26 cellular contexts compared by ENCODE assay signal in genomic region chr12:93766371-93766770, GRCh38.
DNase-seq lines count a peak whose midpoint lies in the region; ATAC-seq and TF ChIP-seq lines count a peak whose summit lies in the region.
"Had no signal": no experiment of that assay in that cellular context is flagged by ENCODE, and none has a peak within 500 bp of the region (broad histone marks: within the 10 kb centered on the region; RNA-seq: fewer than 3 reads in every experiment).

No MANE protein-coding gene starts in this region.

- no peak for TF ChIP-seq POLR2A in prostate gland (IDR thresholded peaks at IDR 0.05)

- H3K27ac ChIP-seq in ACC112 (ENCODE audit: low read depth, low read length) (no peak overlapping the region), prostate gland (peak overlapping the region; percentile 54 to 60), aorta (ENCODE audit: low read depth in 1 of 2, low read length in 2 of 2) (no peak overlapping the region)
- H3K27ac ChIP-seq: hepatocyte, lower lobe of right lung, SJSA1 had no signal

- intact Hi-C loops in prostate gland (cut with DNase I) (loop anchor here (2.0 to 10.0 kb wide), 4 partner anchors 208 to 334 kb away; no protein-coding TSS in a partner anchor), aorta (cut with DNase I) (loop anchor here (2.0 to 10.0 kb wide), 6 partner anchors 136 to 336 kb away; no protein-coding TSS in a partner anchor)

- H3K27me3 Mint-ChIP-seq in activated T-helper 17 cell treated with anti-CD3 and anti-CD28 coated beads, Interleukin-2, amount 50 U/mL, for 72 hours, result no peaks in the 10 kb centered on the region
- peaks cover 0 to 2% (median 0%) of the 10 kb centered on the region in 3 donors for H3K27me3 Mint-ChIP-seq in immature natural killer cell (ENCODE audit: low read depth in 3 of 3)
- H3K27me3 Mint-ChIP-seq: activated CD4-positive, alpha-beta T cell treated with anti-CD3 and anti-CD28 coated beads, Interleukin-2, amount 10 ng/mL, durations not matched to agents 7 days and 5 days; activated CD8-positive, alpha-beta memory T cell treated with anti-CD3 and anti-CD28 coated beads, Interleukin-2, amount 10 ng/mL, durations not matched to agents 7 days and 5 days; B cell; progenitor cell of endocrine pancreas had no signal

- TF ChIP-seq CTCF in prostate gland (IDR thresholded peaks at IDR 0.05) (no peak), foreskin fibroblast (IDR thresholded peaks at IDR 0.05; ENCODE audit: low read depth, low read length) (no peak)

- no peak for ATAC-seq in activated T-helper 17 cell treated with anti-CD3 and anti-CD28 coated beads, Interleukin-2, amount 50 U/mL, for 72 hours (replicated peaks)
- no peak for ATAC-seq in GM21825 (IDR thresholded peaks at IDR 0.05; ENCODE audit: unreplicated experiment)
- no peak for ATAC-seq in HG03565 (IDR thresholded peaks at IDR 0.05; ENCODE audit: unreplicated experiment)
- no peak for ATAC-seq in aorta (ENCODE audit: low FRiP score)

- H2AFZ ChIP-seq in ACC112 (ENCODE audit: low read length, unreplicated experiment), result peak overlapping the region; percentile 70
- H2AFZ ChIP-seq: hepatocyte had no signal

- H3K9me3 ChIP-seq in prostate gland, result no peaks in the 10 kb centered on the region
- H3K9me3 ChIP-seq in aorta (ENCODE audit: control insufficient read depth, low read length), result no peaks in the 10 kb centered on the region
- H3K9me3 ChIP-seq: A549, lower lobe of right lung, SJSA1 had no signal

- H3K36me3 ChIP-seq in ACC112 (ENCODE audit: insufficient read depth, low read length) (no peaks in the 10 kb centered on the region), prostate gland (no peaks in the 10 kb centered on the region), aorta (ENCODE audit: control insufficient read depth in 1 of 2, insufficient read depth in 2 of 2, low read length in 1 of 2) (no peaks in the 10 kb centered on the region)
- H3K36me3 ChIP-seq: lower lobe of right lung, SJSA1 had no signal

- no peak overlapping the region for H3K27ac Mint-ChIP-seq in activated T-helper 17 cell treated with anti-CD3 and anti-CD28 coated beads, Interleukin-2, amount 50 U/mL, for 72 hours
- H3K27ac Mint-ChIP-seq in immature natural killer cell, result peak overlapping the region in 4 of 6 donors; percentile 14 to 84 (median 49)
- H3K27ac Mint-ChIP-seq: activated CD4-positive, alpha-beta T cell treated with anti-CD3 and anti-CD28 coated beads, Interleukin-2, amount 10 ng/mL, durations not matched to agents 7 days and 5 days; activated CD8-positive, alpha-beta memory T cell treated with anti-CD3 and anti-CD28 coated beads, Interleukin-2, amount 10 ng/mL, durations not matched to agents 7 days and 5 days; activated naive CD4-positive, alpha-beta T cell treated with anti-CD3 and anti-CD28 coated beads for 36 hours; activated T-cell treated with anti-CD3 and anti-CD28 coated beads, Interleukin-2, amount 50 U/mL, for 72 hours; B cell; progenitor cell of endocrine pancreas had no signal

- 88% methylated on average over 2 of the region's 2 CpGs for WGBS in prostate gland
- 91 to 92% methylated on average over 2 of the region's 2 CpGs for WGBS in aorta, 2 donors

- no peaks in the 10 kb centered on the region for H3K79me2 ChIP-seq in ACC112 (ENCODE audit: control insufficient read depth, insufficient read depth, low read length, unreplicated experiment)

- H3K36me3 Mint-ChIP-seq in activated T-helper 17 cell treated with anti-CD3 and anti-CD28 coated beads, Interleukin-2, amount 50 U/mL, for 72 hours (ENCODE audit: low read depth), result no peaks in the 10 kb centered on the region
- H3K36me3 Mint-ChIP-seq in immature natural killer cell, result no peaks in the 10 kb centered on the region
- H3K36me3 Mint-ChIP-seq: activated CD8-positive, alpha-beta memory T cell treated with anti-CD3 and anti-CD28 coated beads, Interleukin-2, amount 10 ng/mL, durations not matched to agents 7 days and 5 days had no signal

- H3K4me1 Mint-ChIP-seq in activated T-helper 17 cell treated with anti-CD3 and anti-CD28 coated beads, Interleukin-2, amount 50 U/mL, for 72 hours, result peaks cover 17% of the 10 kb centered on the region
- H3K4me1 Mint-ChIP-seq in immature natural killer cell, result peaks cover 24 to 26% of the 10 kb centered on the region in 2 donors

- no peaks in the 10 kb centered on the region for H3K27me3 ChIP-seq in ACC112 (ENCODE audit: insufficient read depth, low read length)
- H3K27me3 ChIP-seq in prostate gland (replicated peaks; ENCODE audit: insufficient read depth), result no peaks in the 10 kb centered on the region
- no peaks in the 10 kb centered on the region for H3K27me3 ChIP-seq in aorta (ENCODE audit: control insufficient read depth in 1 of 2, insufficient read depth in 2 of 2, low read length in 1 of 2)
- H3K27me3 ChIP-seq: hepatocyte, SJSA1 had no signal

- no peaks in the 10 kb centered on the region for H3K9me3 Mint-ChIP-seq in activated T-helper 17 cell treated with anti-CD3 and anti-CD28 coated beads, Interleukin-2, amount 50 U/mL, for 72 hours
- peaks cover 0 to 2% (median 0%) of the 10 kb centered on the region in 6 donors for H3K9me3 Mint-ChIP-seq in immature natural killer cell
- H3K9me3 Mint-ChIP-seq: activated CD4-positive, alpha-beta T cell treated with anti-CD3 and anti-CD28 coated beads, Interleukin-2, amount 10 ng/mL, durations not matched to agents 7 days and 5 days; activated naive CD4-positive, alpha-beta T cell treated with anti-CD3 and anti-CD28 coated beads for 36 hours had no signal

- DNase-seq in immature natural killer cell (no peak), prostate gland (ENCODE audit: low spot score) (no peak), foreskin fibroblast (no peak), aorta (no peak)
- DNase-seq: activated CD4-positive, alpha-beta T cell treated with anti-CD3 and anti-CD28 coated beads, Interleukin-2, amount 10 ng/mL, durations not matched to agents 7 days and 5 days; activated CD8-positive, alpha-beta memory T cell treated with anti-CD3 and anti-CD28 coated beads, Interleukin-2, amount 10 ng/mL, durations not matched to agents 7 days and 5 days; activated naive CD4-positive, alpha-beta T cell treated with anti-CD3 and anti-CD28 coated beads for 36 hours; activated T-cell treated with anti-CD3 and anti-CD28 coated beads, Interleukin-2, amount 50 U/mL, for 72 hours; DMS53; GF-D8; GOT3; Karpas-422; lower lobe of right lung; NCI-H2171 treated with DMSO at 0.1 percent for 48 hours; stimulated activated CD4-positive, alpha-beta T cell treated with anti-CD3 and anti-CD28 coated beads, Interleukin-1b, Interleukin-23, amount 100 ng/mL, for 48 hours; T-helper 1 cell had no signal

- peak overlapping the region; percentile 60 for H3K4me3 Mint-ChIP-seq in activated T-helper 17 cell treated with anti-CD3 and anti-CD28 coated beads, Interleukin-2, amount 50 U/mL, for 72 hours
- no peak overlapping the region for H3K4me3 Mint-ChIP-seq in immature natural killer cell
- H3K4me3 Mint-ChIP-seq: activated CD4-positive, alpha-beta T cell treated with anti-CD3 and anti-CD28 coated beads, Interleukin-2, amount 10 ng/mL, durations not matched to agents 7 days and 5 days; activated CD8-positive, alpha-beta memory T cell treated with anti-CD3 and anti-CD28 coated beads, Interleukin-2, amount 10 ng/mL, durations not matched to agents 7 days and 5 days; activated naive CD4-positive, alpha-beta T cell treated with anti-CD3 and anti-CD28 coated beads for 36 hours; B cell had no signal

- H3K4me1 ChIP-seq in ACC112 (ENCODE audit: control insufficient read depth, insufficient read depth, low read length, unreplicated experiment), result peaks cover 31% of the 10 kb centered on the region
- no peaks in the 10 kb centered on the region for H3K4me1 ChIP-seq in prostate gland (replicated peaks)
- peaks cover under 1 to 1% of the 10 kb centered on the region in 2 donors for H3K4me1 ChIP-seq in aorta (ENCODE audit: control insufficient read depth in 1 of 2, insufficient read depth in 2 of 2, low read length in 2 of 2)

- no peak overlapping the region for H3K4me3 ChIP-seq in ACC112 (ENCODE audit: low read depth, low read length)
- H3K4me3 ChIP-seq in prostate gland, result no peak overlapping the region
- H3K4me3 ChIP-seq in foreskin fibroblast (ENCODE audit: low read depth in 1 of 2, low read length in 2 of 2), result no peak overlapping the region
- H3K4me3 ChIP-seq in aorta (ENCODE audit: low read length in 2 of 2), result no peak overlapping the region
- H3K4me3 ChIP-seq: A549, hepatocyte, lower lobe of right lung, SJSA1, skin epidermis had no signal

Comparison
In these comparisons a context has a peak if more than half of its experiments do, and no peak if none do; other contexts are left out.
1. H3K27ac ChIP-seq: peak in prostate gland (2 of 2); none in ACC112 (single experiment) and aorta (0 of 2).